Comparison of ENCODE assay signal across 8 cellular contexts in the genomic region with DNA sequence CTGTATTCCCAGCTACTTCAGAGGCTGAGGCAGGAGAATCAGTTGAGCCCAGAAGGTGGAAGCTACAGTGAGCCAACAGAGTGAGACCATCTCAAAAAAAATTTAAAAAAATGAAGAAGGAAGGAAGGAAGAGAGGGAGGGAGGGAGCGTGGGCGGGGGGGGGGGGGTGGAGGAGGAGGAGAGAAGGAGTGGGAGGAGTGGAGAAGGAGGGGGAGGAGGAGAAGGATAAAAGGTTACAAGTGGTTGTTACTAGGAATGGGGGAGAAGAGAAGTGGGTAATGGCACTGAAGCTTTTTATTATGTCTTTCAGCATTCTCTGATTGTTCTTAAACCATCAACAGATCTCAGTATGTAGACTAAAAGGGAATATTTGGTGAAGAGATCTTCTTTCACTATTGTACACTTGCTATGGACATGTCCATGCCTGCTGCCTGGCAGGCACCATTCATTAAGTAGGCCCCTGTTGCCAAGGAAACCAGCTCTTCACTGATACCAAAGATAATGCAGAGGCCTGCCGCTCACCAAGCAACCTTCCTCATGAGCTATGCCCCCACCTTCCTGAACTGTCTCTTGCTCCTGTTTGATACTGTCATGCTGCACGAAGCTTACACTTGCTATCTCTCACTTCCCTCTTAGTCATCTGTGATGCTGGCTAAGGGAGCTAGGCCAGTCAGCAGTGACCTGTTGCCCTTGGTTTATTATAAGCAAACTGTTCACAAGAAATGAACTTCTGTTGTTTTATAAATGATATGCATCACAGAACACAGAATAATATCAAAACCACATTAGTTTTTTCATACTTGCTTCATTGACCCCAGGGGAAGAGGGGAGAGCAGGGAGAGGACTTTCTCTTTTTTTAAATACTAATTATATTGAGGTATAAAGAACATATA. TPM values are rescaled to one million over a fixed set of nuclear protein-coding genes. Genes with fewer than 3 reads are reported as not detected.
DNase-seq lines count a peak whose midpoint lies in the region; ATAC-seq and TF ChIP-seq lines count a peak whose summit lies in the region.

No MANE protein-coding gene starts in this region.

- H3K27ac Mint-ChIP-seq in mesothelial cell of epicardium, result peak overlapping the region; percentile 92

- no peaks in the 10 kb centered on the region for H3K9me3 ChIP-seq in AG04450 (ENCODE audit: control insufficient read depth, insufficient read depth, low read length)

- no peaks in the 10 kb centered on the region for H3K27me3 Mint-ChIP-seq in mesothelial cell of epicardium (ENCODE audit: low read depth)

- H3K9me3 Mint-ChIP-seq in mesothelial cell of epicardium, result no peaks in the 10 kb centered on the region

- H3K27me3 ChIP-seq in AG04450 (ENCODE audit: control insufficient read depth, insufficient read depth, low read length), result no peaks in the 10 kb centered on the region

- H3K27ac ChIP-seq in AG04450 (ENCODE audit: low read depth, low read length), result peak overlapping the region; percentile 73

- TF ChIP-seq CTCF in AG04450 (IDR thresholded peaks at IDR 0.05; ENCODE audit: low read depth, low read length) (no peak), mesothelial cell of epicardium (IDR thresholded peaks at IDR 0.05; ENCODE audit: unreplicated experiment) (no peak)

- POLR2A ChIA-PET in AG04450 (lab: Yijun Ruan, JAX), result no interaction called here

- H3K36me3 Mint-ChIP-seq in mesothelial cell of epicardium, result peaks cover 4% of the 10 kb centered on the region

- DNase-seq in AG04450 (ENCODE audit: low read depth, low spot score) (no peak), NCI-H1417 (lab: John Stamatoyannopoulos, UW) (peak; percentile 88 to 98 (median 92)), SKM-1 treated with dmso at 0.1 percent for 144 hours (lab: John Stamatoyannopoulos, UW; ENCODE audit: unreplicated experiment) (peak; percentile 79), dedifferentiated amniotic fluid mesenchymal stem cell (ENCODE audit: extremely low spot score) (peak; percentile 15), mesothelial cell of epicardium (ENCODE audit: low spot score in 2 of 2, unreplicated experiment in 2 of 2) (peak in 1 of 2 experiments; percentile 53), cerebellar nuclear complex (lab: John Stamatoyannopoulos, UW) (no peak)

- ATAC-seq in GM18517 (IDR thresholded peaks at IDR 0.05; ENCODE audit: unreplicated experiment), result peak; percentile 100
- peak; percentile 99 for ATAC-seq in HG02870 (IDR thresholded peaks at IDR 0.05; ENCODE audit: unreplicated experiment)

- H3K4me3 Mint-ChIP-seq in mesothelial cell of epicardium, result no peak overlapping the region

- no peak overlapping the region for H3K4me3 ChIP-seq in AG04450 (ENCODE audit: low read depth, low read length)

- peaks cover 36% of the 10 kb centered on the region for H3K4me1 Mint-ChIP-seq in mesothelial cell of epicardium

- CTCF ChIA-PET in AG04450 (lab: Charles Lee), result interaction anchor here (0.6 to 7.1 kb wide), 4 partner anchors 11 to 101 kb away, joined by 3 to 49 read pairs (median 3); no protein-coding TSS in a partner anchor

RNA-seq across cellular contexts. Expression of gene EPM2AIP1, which starts 23.1 kb away (rescaled TPM):
- polyA plus RNA-seq in AG04450 (2011; rRNA removed), result 11.0 and 15.3 TPM in 2 replicates
- 15.6 and 21.2 TPM in 2 replicates for polyA minus RNA-seq in AG04450 (2011; rRNA and poly(A)+ RNA removed)
- 37.3 to 40.2 TPM (median 39.4 TPM) in 3 replicates for total RNA-seq in mesothelial cell of epicardium

RNA-seq across cellular contexts. Expression of gene MLH1, which starts 23.5 kb away (rescaled TPM):
- 30.9 and 38.2 TPM in 2 replicates for polyA plus RNA-seq in AG04450 (2011; rRNA removed)
- 20.6 and 25.4 TPM in 2 replicates for polyA minus RNA-seq in AG04450 (2011; rRNA and poly(A)+ RNA removed)
- 36.3 to 38.3 TPM (median 37.1 TPM) in 3 replicates for total RNA-seq in mesothelial cell of epicardium

RNA-seq across cellular contexts. Expression of gene TRANK1, which starts 24.9 kb away (rescaled TPM):
- polyA plus RNA-seq in AG04450 (2011; rRNA removed), result 22.4 and 26.1 TPM in 2 replicates
- 45.1 and 57.2 TPM in 2 replicates for polyA minus RNA-seq in AG04450 (2011; rRNA and poly(A)+ RNA removed)
- total RNA-seq in mesothelial cell of epicardium, result 68.3 to 80.4 TPM (median 76.8 TPM) in 3 replicates

Comparison
In these comparisons a context has a peak if more than half of its experiments do, and no peak if none do; other contexts are left out.
1. DNase-seq: peak in NCI-H1417 (3 of 3), SKM-1 treated with dmso at 0.1 percent for 144 hours (single experiment) and dedifferentiated amniotic fluid mesenchymal stem cell (single experiment); none in AG04450 (single experiment) and cerebellar nuclear complex (0 of 2).